ENCODE assay signal across 16 cellular contexts in the genomic region with DNA sequence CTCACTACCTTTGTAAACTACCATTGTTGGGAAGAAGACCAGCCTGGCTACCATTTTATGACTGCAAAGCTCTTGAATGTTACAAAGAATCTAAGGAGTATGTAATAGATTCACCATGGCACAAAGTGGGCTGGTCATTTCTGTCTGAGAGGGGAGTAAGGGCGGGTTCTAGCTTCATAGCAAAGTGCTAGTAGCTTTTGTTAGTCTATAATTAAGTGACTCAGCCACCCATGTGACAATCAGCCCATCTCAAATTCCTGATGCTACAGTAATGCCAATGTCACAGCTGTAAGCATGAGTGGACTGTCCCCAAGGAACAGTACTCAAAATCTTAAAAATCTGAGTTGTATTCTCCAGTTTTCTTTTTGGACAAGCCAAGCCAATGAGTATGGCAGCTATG. TPM values are rescaled to one million over a fixed set of nuclear protein-coding genes. Genes with fewer than 3 reads are reported as not detected.
DNase-seq lines count a peak whose midpoint lies in the region; ATAC-seq and TF ChIP-seq lines count a peak whose summit lies in the region.
"Had no signal": no experiment of that assay in that cellular context is flagged by ENCODE, and none has a peak within 500 bp of the region (broad histone marks: within the 10 kb centered on the region; RNA-seq: fewer than 3 reads in every experiment).

No MANE protein-coding gene starts in this region.

- CTCF ChIA-PET in A673 (lab: Charles Lee) (no interaction called here), HEK293 (lab: Yijun Ruan, JAX) (interaction anchor here (0.6 to 1.4 kb wide), 4 partner anchors 14 to 287 kb away, joined by 3 to 4 read pairs (median 4); partner anchors contain the start of gene OTUD3), PC-3 (lab: Charles Lee) (no interaction called here)

- peak; percentile 84 for DNase-seq in A673 (ENCODE audit: low spot score)
- DNase-seq in PC-3 = peak; percentile 80
- DNase-seq in foreskin melanocyte = peak; percentile 27
- no peak for DNase-seq in inferior parietal cortex (ENCODE audit: extremely low spot score)
- no peak for DNase-seq in mucosa of gallbladder (ENCODE audit: low spot score)
- DNase-seq in NCI-H1930 (lab: John Stamatoyannopoulos, UW) = no peak
- DNase-seq in SHP77 (lab: John Stamatoyannopoulos, UW) = no peak
- DNase-seq: activated CD4-positive, alpha-beta T cell treated with anti-CD3 and anti-CD28 coated beads for 36 hours; activated T-cell treated with anti-CD3 and anti-CD28 coated beads, Interleukin-2, amount 50 U/mL, for 1 hour; esophagus squamous epithelium; Karpas-422; RPMI8226; stimulated activated CD4-positive, alpha-beta T cell treated with anti-CD3 and anti-CD28 coated beads, Interleukin-1b, Interleukin-23, amount 100 ng/mL, for 48 hours; T-helper 2 cell had no signal

- H4K20me1 ChIP-seq in PC-3 (ENCODE audit: low read length) = no peaks in the 10 kb centered on the region

- peak overlapping the region; percentile 28 for H3K4me2 ChIP-seq in PC-3 (ENCODE audit: low read length)

- peak; percentile 75 for ATAC-seq in PC-3
- ATAC-seq: activated CD4-positive, alpha-beta T cell treated with anti-CD3 and anti-CD28 coated beads for 36 hours had no signal

- no peak for TF ChIP-seq CTCF in A673 (conservative IDR thresholded peaks at IDR 0.05; ENCODE audit: low read depth, low read length)
- no peak for TF ChIP-seq CTCF in HEK293 (tag by site-specific recombination; IDR thresholded peaks at IDR 0.05)
- TF ChIP-seq CTCF in PC-3 (conservative IDR thresholded peaks at IDR 0.05; ENCODE audit: low read depth, low read length) = no peak

- H3F3A ChIP-seq in PC-3 (ENCODE audit: low read length, unreplicated experiment) = peaks cover 3% of the 10 kb centered on the region

- H3K9me2 ChIP-seq in PC-3 (replicated peaks; ENCODE audit: low read length) = no peaks in the 10 kb centered on the region

- POLR2A ChIA-PET in A673 (lab: Charles Lee; ENCODE audit: low non-redundant PET) = no interaction called here
- POLR2A ChIA-PET in HEK293 (lab: Yijun Ruan, JAX) = no interaction called here
- POLR2A ChIA-PET in PC-3 (lab: Charles Lee; ENCODE audit: unreplicated experiment) = no interaction called here

- peak overlapping the region; percentile 8; the same call in 1 of the 2 replicates for H3K9ac ChIP-seq in PC-3 (ENCODE audit: low read length)

- H3K4me1 ChIP-seq in A673 (ENCODE audit: insufficient read depth, low read length, poor library complexity, severe bottlenecking) = peaks cover 9% of the 10 kb centered on the region
- H3K4me1 ChIP-seq in HEK293 (ENCODE audit: control insufficient read depth, insufficient read depth, low read length) = no peaks in the 10 kb centered on the region
- H3K4me1 ChIP-seq in PC-3 (ENCODE audit: insufficient read depth, low read length) = peaks cover 62% of the 10 kb centered on the region
- H3K4me1 ChIP-seq: esophagus squamous epithelium had no signal

- H3K36me3 ChIP-seq in A673 (ENCODE audit: insufficient read depth, low read length, poor library complexity, severe bottlenecking) = no peaks in the 10 kb centered on the region
- H3K36me3 ChIP-seq in HEK293 (ENCODE audit: control insufficient read depth in 2 of 2, insufficient read depth in 1 of 2, low read length in 2 of 2) = no peaks in the 10 kb centered on the region
- no peaks in the 10 kb centered on the region for H3K36me3 ChIP-seq in PC-3 (ENCODE audit: low read depth, low read length)
- H3K36me3 ChIP-seq: esophagus squamous epithelium had no signal

- peak overlapping the region; percentile 4 for H3K27ac ChIP-seq in A673 (ENCODE audit: low read depth, low read length, poor library complexity, severe bottlenecking)
- no peak overlapping the region for H3K27ac ChIP-seq in HEK293 (ENCODE audit: extremely low read depth, low read depth, low read length)
- H3K27ac ChIP-seq in PC-3 (ENCODE audit: low read length) = peak overlapping the region; percentile 61
- H3K27ac ChIP-seq: esophagus squamous epithelium had no signal

- no TSS peak for BruUV-seq in A673 (replicated peaks; lab: Mats Ljungman, UMichigan)
- no TSS peak for BruUV-seq in PC-3 (replicated peaks; lab: Mats Ljungman, UMichigan)

- no peaks in the 10 kb centered on the region for H3K79me2 ChIP-seq in PC-3 (ENCODE audit: low read length)

- intact Hi-C loops in A673 (cut with micrococcal nuclease; ENCODE audit: unreplicated experiment) = no loop called here
- intact Hi-C loops in PC-3 (cut with micrococcal nuclease) = no loop called here

- no peaks in the 10 kb centered on the region for H3K9me3 ChIP-seq in A673 (ENCODE audit: low read depth, low read length, poor library complexity, severe bottlenecking)
- H3K9me3 ChIP-seq in HEK293 (ENCODE audit: control insufficient read depth, insufficient read depth, low read depth, low read length) = no peaks in the 10 kb centered on the region
- no peaks in the 10 kb centered on the region for H3K9me3 ChIP-seq in PC-3 (ENCODE audit: low read length)

- H3K4me3 ChIP-seq in A673 (ENCODE audit: low read depth, low read length, poor library complexity, severe bottlenecking) (no peak overlapping the region), HEK293 (ENCODE audit: low read depth, low read length) (no peak overlapping the region), PC-3 (ENCODE audit: low read length) (no peak overlapping the region)
- H3K4me3 ChIP-seq: esophagus squamous epithelium had no signal

- no peaks in the 10 kb centered on the region for H3K27me3 ChIP-seq in A673 (replicated peaks; ENCODE audit: insufficient read depth, low read depth, low read length, poor library complexity)
- H3K27me3 ChIP-seq in PC-3 (ENCODE audit: low read length) = no peaks in the 10 kb centered on the region

- H2AFZ ChIP-seq in PC-3 (ENCODE audit: low read length) = no peak overlapping the region

TF ChIP-seq in HEK293, 187 proteins besides CTCF, POLR2A, EP300 and RAD21 (continues in another document):
- TF ChIP-seq REPIN1 (tag by site-specific recombination; IDR thresholded peaks at IDR 0.05; ENCODE audit: low read depth) = no peak
- no peak for TF ChIP-seq ZNF211 (tag by site-specific recombination; IDR thresholded peaks at IDR 0.05; ENCODE audit: low read depth)
- TF ChIP-seq ZNF362 (tag by site-specific recombination; IDR thresholded peaks at IDR 0.05) = no peak
- TF ChIP-seq ZNF341 (tag by site-specific recombination; IDR thresholded peaks at IDR 0.05; ENCODE audit: low read depth) = no peak
- TF ChIP-seq ZNF76 (tag by site-specific recombination; IDR thresholded peaks at IDR 0.05; ENCODE audit: borderline replicate concordance, low read depth) = no peak
- TF ChIP-seq, protein P1, sequence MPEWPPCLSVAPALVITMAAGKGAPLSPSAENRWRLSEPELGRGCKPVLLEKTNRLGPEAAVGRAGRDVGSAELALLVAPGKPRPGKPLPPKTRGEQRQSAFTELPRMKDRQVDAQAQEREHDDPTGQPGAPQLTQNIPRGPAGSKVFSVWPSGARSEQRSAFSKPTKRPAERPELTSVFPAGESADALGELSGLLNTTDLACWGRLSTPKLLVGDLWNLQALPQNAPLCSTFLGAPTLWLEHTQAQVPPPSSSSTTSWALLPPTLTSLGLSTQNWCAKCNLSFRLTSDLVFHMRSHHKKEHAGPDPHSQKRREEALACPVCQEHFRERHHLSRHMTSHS (tag by site-specific recombination; IDR thresholded peaks at IDR 0.05) = no peak
- TF ChIP-seq, protein P2, sequence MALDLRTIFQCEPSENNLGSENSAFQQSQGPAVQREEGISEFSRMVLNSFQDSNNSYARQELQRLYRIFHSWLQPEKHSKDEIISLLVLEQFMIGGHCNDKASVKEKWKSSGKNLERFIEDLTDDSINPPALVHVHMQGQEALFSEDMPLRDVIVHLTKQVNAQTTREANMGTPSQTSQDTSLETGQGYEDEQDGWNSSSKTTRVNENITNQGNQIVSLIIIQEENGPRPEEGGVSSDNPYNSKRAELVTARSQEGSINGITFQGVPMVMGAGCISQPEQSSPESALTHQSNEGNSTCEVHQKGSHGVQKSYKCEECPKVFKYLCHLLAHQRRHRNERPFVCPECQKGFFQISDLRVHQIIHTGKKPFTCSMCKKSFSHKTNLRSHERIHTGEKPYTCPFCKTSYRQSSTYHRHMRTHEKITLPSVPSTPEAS (tag by site-specific recombination; IDR thresholded peaks at IDR 0.05) = no peak
- TF ChIP-seq ZNF660 (tag by site-specific recombination; IDR thresholded peaks at IDR 0.05) = 0 out of 2 replicates have a peak, but pooled peaks have one; percentile 13
- no peak for TF ChIP-seq ZNF48 (tag by site-specific recombination; IDR thresholded peaks at IDR 0.05)
- TF ChIP-seq ZNF610 (tag by site-specific recombination; IDR thresholded peaks at IDR 0.05; ENCODE audit: borderline replicate concordance) = no peak
- TF ChIP-seq ZNF214 (tag by site-specific recombination; IDR thresholded peaks at IDR 0.05; ENCODE audit: borderline replicate concordance) = no peak
- TF ChIP-seq ZFP69B (tag by site-specific recombination; IDR thresholded peaks at IDR 0.05) = no peak
- peak; percentile 77 for TF ChIP-seq WT1 (tag by site-specific recombination; IDR thresholded peaks at IDR 0.05)
- no peak for TF ChIP-seq ZFP37 (tag by site-specific recombination; IDR thresholded peaks at IDR 0.05)
- TF ChIP-seq ZNF664 (tag by site-specific recombination; IDR thresholded peaks at IDR 0.05) = no peak
- TF ChIP-seq SP3 (tag by site-specific recombination; IDR thresholded peaks at IDR 0.05) = peak; percentile 35
- TF ChIP-seq HOXA7 (CRISPR knock-in tag; IDR thresholded peaks at IDR 0.05; ENCODE audit: borderline replicate concordance) = no peak
- no peak for TF ChIP-seq GLI4 (tag by site-specific recombination; IDR thresholded peaks at IDR 0.05)

RNA-seq across cellular contexts. Expression of gene OTUD3, which starts 15.4 kb away (rescaled TPM):
- total RNA-seq in A673 (2021) (32.8 and 33.9 TPM in 2 replicates), PC-3 (2014; rRNA removed) (9.7 and 9.9 TPM in 2 replicates), mucosa of gallbladder (7.4 TPM)

RNA-seq across cellular contexts. Expression of gene RNF186, which starts 51.7 kb away (rescaled TPM):
- not detected in 2 replicates for total RNA-seq in A673 (2021)
- total RNA-seq in PC-3 (2014; rRNA removed) = 0.69 TPM in 1 of 2 replicates, not detected in the other
- total RNA-seq in mucosa of gallbladder = 0.32 TPM
- total RNA-seq: activated CD4-positive, alpha-beta T cell treated with anti-CD3 and anti-CD28 coated beads for 36 hours; esophagus squamous epithelium; progenitor cell of endocrine pancreas had no signal

RNA-seq across cellular contexts. Expression of gene PLA2G2E, which starts 56.7 kb away (rescaled TPM):
- not detected in 2 replicates for total RNA-seq in A673 (2021)
- not detected in 2 replicates for total RNA-seq in PC-3 (2014; rRNA removed)
- total RNA-seq in mucosa of gallbladder = not detected
- total RNA-seq: activated CD4-positive, alpha-beta T cell treated with anti-CD3 and anti-CD28 coated beads for 36 hours; esophagus squamous epithelium; progenitor cell of endocrine pancreas had no signal

Comparison
In these comparisons a context has a peak if more than half of its experiments do, and no peak if none do; other contexts are left out.
1. DNase-seq: peak in A673 (single experiment), PC-3 (single experiment) and foreskin melanocyte (single experiment); none in inferior parietal cortex (single experiment), mucosa of gallbladder (single experiment), NCI-H1930 (0 of 2) and SHP77 (0 of 2).